In genomic region chrX:107465932-107466620, GRCh38 we compare ENCODE assay signal across 17 cellular contexts. TPM values are rescaled to one million over a fixed set of nuclear protein-coding genes. Genes with fewer than 3 reads are reported as not detected.
A peak's percentile ranks its signal among the peaks of the same experiment; 100 is the strongest.
DNase-seq lines count a peak whose midpoint lies in the region; ATAC-seq lines count a peak whose summit lies in the region.
"Had no signal": no experiment of that assay in that cellular context is flagged by ENCODE, and none has a peak within 500 bp of the region (broad histone marks: within the 10 kb centered on the region; RNA-seq: fewer than 3 reads in every experiment).

No MANE protein-coding gene starts in this region.

- H3K27ac Mint-ChIP-seq in activated naive CD8-positive, alpha-beta T cell treated with anti-CD3 and anti-CD28 coated beads, Interleukin-2, amount 50 U/mL, for 24 hours, result no peak overlapping the region
- no peak overlapping the region for H3K27ac Mint-ChIP-seq in activated naive CD8-positive, alpha-beta T cell treated with anti-CD3 and anti-CD28 coated beads for 36 hours
- H3K27ac Mint-ChIP-seq: IgD-negative memory B cell had no signal

- no peak overlapping the region for H3K4me3 Mint-ChIP-seq in activated naive CD8-positive, alpha-beta T cell treated with anti-CD3 and anti-CD28 coated beads, Interleukin-2, amount 50 U/mL, for 24 hours
- H3K4me3 Mint-ChIP-seq in activated naive CD8-positive, alpha-beta T cell treated with anti-CD3 and anti-CD28 coated beads for 36 hours, result no peak overlapping the region
- H3K4me3 Mint-ChIP-seq: IgD-negative memory B cell had no signal

- peaks cover 2% of the 10 kb centered on the region for H3K4me1 Mint-ChIP-seq in activated naive CD8-positive, alpha-beta T cell treated with anti-CD3 and anti-CD28 coated beads, Interleukin-2, amount 50 U/mL, for 24 hours
- no peaks in the 10 kb centered on the region for H3K4me1 Mint-ChIP-seq in activated naive CD8-positive, alpha-beta T cell treated with anti-CD3 and anti-CD28 coated beads for 36 hours

- no peaks in the 10 kb centered on the region for H3K36me3 Mint-ChIP-seq in activated naive CD8-positive, alpha-beta T cell treated with anti-CD3 and anti-CD28 coated beads, Interleukin-2, amount 50 U/mL, for 24 hours (ENCODE audit: low read depth)
- no peaks in the 10 kb centered on the region for H3K36me3 Mint-ChIP-seq in activated naive CD8-positive, alpha-beta T cell treated with anti-CD3 and anti-CD28 coated beads for 36 hours
- H3K36me3 Mint-ChIP-seq: IgD-negative memory B cell had no signal

- no peak for DNase-seq in activated naive CD8-positive, alpha-beta T cell treated with anti-CD3 and anti-CD28 coated beads, Interleukin-2, amount 50 U/mL, for 24 hours
- no peak for DNase-seq in activated naive CD8-positive, alpha-beta T cell treated with anti-CD3 and anti-CD28 coated beads for 36 hours
- DNase-seq in NCI-H2227 treated with DMSO at 0.1 percent for 48 hours (lab: John Stamatoyannopoulos, UW), result no peak
- no peak for DNase-seq in activated gamma-delta T cell treated with Interleukin-2 at 50 U/mL for 16 hours
- no peak for DNase-seq in stimulated activated CD4-positive, alpha-beta T cell treated with anti-CD3 and anti-CD28 coated beads, Interleukin-4, amount 100 ng/mL, for 1 hour
- DNase-seq in NCI-H128 (lab: John Stamatoyannopoulos, UW; ENCODE audit: unreplicated experiment), result no peak
- DNase-seq: ACHN; amygdala; DND-41; NCI-H2081 treated with DMSO at 0.1 percent for 48 hours; PC-9; stimulated activated CD8-positive, alpha-beta memory T cell treated with anti-CD3 and anti-CD28 coated beads, Interleukin-4, amount 100 ng/mL, for 48 hours had no signal

- peaks cover 7% of the 10 kb centered on the region for H3K27me3 Mint-ChIP-seq in activated naive CD8-positive, alpha-beta T cell treated with anti-CD3 and anti-CD28 coated beads, Interleukin-2, amount 50 U/mL, for 24 hours
- peaks cover 8% of the 10 kb centered on the region for H3K27me3 Mint-ChIP-seq in activated naive CD8-positive, alpha-beta T cell treated with anti-CD3 and anti-CD28 coated beads for 36 hours

- ATAC-seq in activated naive CD8-positive, alpha-beta T cell treated with anti-CD3 and anti-CD28 coated beads, Interleukin-2, amount 50 U/mL, for 24 hours, result peak; percentile 37
- ATAC-seq in GM21723 (IDR thresholded peaks at IDR 0.05; ENCODE audit: unreplicated experiment) (peak; percentile 91), HG03135 (IDR thresholded peaks at IDR 0.05; ENCODE audit: unreplicated experiment) (peak; percentile 70)
- ATAC-seq: left lobe of liver had no signal

- no peaks in the 10 kb centered on the region for H3K9me3 Mint-ChIP-seq in activated naive CD8-positive, alpha-beta T cell treated with anti-CD3 and anti-CD28 coated beads, Interleukin-2, amount 50 U/mL, for 24 hours
- no peaks in the 10 kb centered on the region for H3K9me3 Mint-ChIP-seq in activated naive CD8-positive, alpha-beta T cell treated with anti-CD3 and anti-CD28 coated beads for 36 hours

RNA-seq across cellular contexts. Expression of gene FRMPD3, which starts 16.6 kb away (rescaled TPM):
- not detected for total RNA-seq in activated naive CD8-positive, alpha-beta T cell treated with anti-CD3 and anti-CD28 coated beads for 36 hours
- total RNA-seq: glomerular endothelial cell, left lobe of liver had no signal

Comparison
In these comparisons a context has a peak if more than half of its experiments do, and no peak if none do; other contexts are left out.
1. ATAC-seq: peak in every context shown above with its lines; median percentile 91 in GM21723; 70 in HG03135; 37 in activated naive CD8-positive, alpha-beta T cell treated with anti-CD3 and anti-CD28 coated beads, Interleukin-2, amount 50 U/mL, for 24 hours.